Comparison of ENCODE assay signal across 8 cellular contexts in genomic region chr15:75347222-75348033, GRCh38. TPM values are rescaled to one million over a fixed set of nuclear protein-coding genes. Genes with fewer than 3 reads are reported as not detected.
DNase-seq lines count a peak whose midpoint lies in the region; ATAC-seq, FAIRE-seq and TF ChIP-seq lines count a peak whose summit lies in the region.

No MANE protein-coding gene starts in this region.

- H3K27me3 ChIP-seq in bronchial epithelial cell (ENCODE audit: control insufficient read depth, insufficient read depth, low read length): no peaks in the 10 kb centered on the region

- DNase-seq in GM12864 (ENCODE audit: low read depth): no peak
- peak; percentile 41 for DNase-seq in T-helper 9 cell
- no peak for DNase-seq in bronchial epithelial cell (ENCODE audit: low read depth)
- peak; percentile 11 for DNase-seq in kidney glomerular epithelial cell (lab: John Stamatoyannopoulos, UW)
- DNase-seq in stimulated activated CD4-positive, alpha-beta T cell treated with anti-CD3 and anti-CD28 coated beads, Interleukin-1b, Interleukin-23, amount 100 ng/mL, for 4 hours (ENCODE audit: low read depth in 2 of 2): peak; percentile 27 to 42
- DNase-seq in NCI-H2196 (lab: John Stamatoyannopoulos, UW; ENCODE audit: unreplicated experiment): no peak
- no peak for DNase-seq in amniotic stem cell (lab: John Stamatoyannopoulos, UW)

- peak; percentile 60 for ATAC-seq in HG03159 (IDR thresholded peaks at IDR 0.05; ENCODE audit: unreplicated experiment)

- FAIRE-seq in bronchial epithelial cell (lab: Jason Lieb, UNC): no peak

- no peak for TF ChIP-seq CTCF in GM12864 (IDR thresholded peaks at IDR 0.05; ENCODE audit: low read depth, low read length, missing control alignments)
- no peak for TF ChIP-seq CTCF in bronchial epithelial cell (IDR thresholded peaks at IDR 0.05; ENCODE audit: insufficient read depth, low read length, severe bottlenecking)

- H3K4me3 ChIP-seq in GM12864 (ENCODE audit: low read depth, low read length) (peak overlapping the region; percentile 51), bronchial epithelial cell (ENCODE audit: low read depth, low read length) (peak overlapping the region; percentile 66)

- H3K36me3 ChIP-seq in bronchial epithelial cell (ENCODE audit: control insufficient read depth, insufficient read depth, low read length): peaks cover 1% of the 10 kb centered on the region

RNA-seq across cellular contexts. Expression of gene NEIL1, which starts 0.6 kb away (rescaled TPM):
- total RNA-seq in bronchial epithelial cell: 6.1 and 6.6 TPM in 2 replicates

RNA-seq across cellular contexts. Expression of gene COMMD4, which starts 11.6 kb away (rescaled TPM):
- total RNA-seq in bronchial epithelial cell: 41.3 and 63.9 TPM in 2 replicates

RNA-seq across cellular contexts. Expression of gene MAN2C1, which starts 21.0 kb away (rescaled TPM):
- 81.4 and 102 TPM in 2 replicates for total RNA-seq in bronchial epithelial cell

Comparison
In these comparisons a context has a peak if more than half of its experiments do, and no peak if none do; other contexts are left out.
1. DNase-seq: peak in T-helper 9 cell (single experiment), kidney glomerular epithelial cell (single experiment) and stimulated activated CD4-positive, alpha-beta T cell treated with anti-CD3 and anti-CD28 coated beads, Interleukin-1b, Interleukin-23, amount 100 ng/mL, for 4 hours (2 of 2); none in GM12864 (single experiment), bronchial epithelial cell (single experiment), NCI-H2196 (single experiment) and amniotic stem cell (single experiment).